ENCODE assay signal across 8 cellular contexts in genomic region chr15:99565281-99566156, GRCh38. TPM values are rescaled to one million over a fixed set of nuclear protein-coding genes. Genes with fewer than 3 reads are reported as not detected.
DNase-seq lines count a peak whose midpoint lies in the region; ATAC-seq and TF ChIP-seq lines count a peak whose summit lies in the region.

Gene MEF2A, plus strand, starts transcription at chr15:99565984. Its CDS starts 67,136 bp downstream, at chr15:99633120.

- DNase-seq in EH (ENCODE audit: low read depth): peak; percentile 92
- peak; percentile 89 for DNase-seq in H4 (ENCODE audit: low spot score)
- DNase-seq in LoVo (ENCODE audit: low spot score): peak; percentile 94
- peak; percentile 53 for DNase-seq in SHP77 treated with DMSO at 0.1 percent for 48 hours (lab: John Stamatoyannopoulos, UW)
- DNase-seq in activated effector memory CD4-positive, alpha-beta T cell treated with anti-CD3 and anti-CD28 coated beads, Interleukin-2, amount 50 U/mL, for 16 hours: peak; percentile 96
- DNase-seq in fibroblast of the conjunctiva (ENCODE audit: low read depth): peak; percentile 81
- peak; percentile 93 for DNase-seq in stimulated activated naive CD8-positive, alpha-beta T cell treated with anti-CD3 and anti-CD28 coated beads, Interleukin-15, Interleukin-2, amounts not matched to agents 100 U/mL and 50 U/mL, for 24 hours

- no peaks in the 10 kb centered on the region for H3K9me3 Mint-ChIP-seq in nephron

- no peaks in the 10 kb centered on the region for H3K36me3 Mint-ChIP-seq in nephron (ENCODE audit: low read depth)

- peaks cover 5% of the 10 kb centered on the region for H3K27me3 Mint-ChIP-seq in nephron (ENCODE audit: low read depth)

- H3K4me3 Mint-ChIP-seq in nephron: peak within 1 kb of the TSS; percentile 97 to 100 (median 100)

- peak within 1 kb of the TSS; percentile 99 to 100 (median 100) for H3K27ac Mint-ChIP-seq in nephron

- TF ChIP-seq CTCF in nephron (IDR thresholded peaks at IDR 0.05; ENCODE audit: unreplicated experiment in 3 of 3): no peak

- peaks cover 44% of the 10 kb centered on the region for H3K4me1 Mint-ChIP-seq in nephron

- ATAC-seq in stimulated activated naive CD8-positive, alpha-beta T cell treated with anti-CD3 and anti-CD28 coated beads, Interleukin-15, Interleukin-2, amounts not matched to agents 100 U/mL and 50 U/mL, for 24 hours: peak; percentile 84

RNA-seq across cellular contexts. Expression of gene MEF2A, which starts in this region (rescaled TPM):
- 16.7 and 21.0 TPM in 2 replicates for total RNA-seq in H4 (2014; rRNA removed; shearing (Covaris generic))

Comparison
In these comparisons a context has a peak if more than half of its experiments do, and no peak if none do; other contexts are left out.
1. Peak in every context shown above with its lines: DNase-seq and ATAC-seq.